In the genomic region with DNA sequence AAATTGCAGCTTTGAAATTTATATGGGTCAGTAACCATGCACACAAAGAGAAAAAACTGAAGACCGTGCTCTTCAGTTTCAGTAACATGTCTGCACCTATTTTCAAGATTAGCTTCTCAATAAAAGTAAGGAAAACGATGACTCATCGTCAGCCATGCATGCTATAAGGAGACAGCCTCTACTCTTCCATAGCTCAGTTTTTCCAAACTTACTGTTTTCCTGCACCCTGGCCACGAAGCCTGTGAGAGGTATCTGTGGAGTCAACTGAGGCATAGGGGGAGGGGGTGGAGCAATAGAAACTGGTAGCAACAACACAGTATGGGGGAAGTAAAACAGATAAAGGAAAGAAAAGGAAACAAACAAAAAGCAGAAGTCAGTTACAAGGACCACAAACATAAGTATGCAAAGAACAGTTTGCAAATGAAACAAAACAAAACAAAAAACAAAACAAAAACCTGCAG, we compare ENCODE assay signal across 1 cellular context.
TF ChIP-seq lines count a peak whose summit lies in the region.

No MANE protein-coding gene starts in this region.

TF ChIP-seq in GM12878, 131 proteins besides CTCF, POLR2A, EP300 and RAD21 (continued from another document):
- TF ChIP-seq, protein P1, sequence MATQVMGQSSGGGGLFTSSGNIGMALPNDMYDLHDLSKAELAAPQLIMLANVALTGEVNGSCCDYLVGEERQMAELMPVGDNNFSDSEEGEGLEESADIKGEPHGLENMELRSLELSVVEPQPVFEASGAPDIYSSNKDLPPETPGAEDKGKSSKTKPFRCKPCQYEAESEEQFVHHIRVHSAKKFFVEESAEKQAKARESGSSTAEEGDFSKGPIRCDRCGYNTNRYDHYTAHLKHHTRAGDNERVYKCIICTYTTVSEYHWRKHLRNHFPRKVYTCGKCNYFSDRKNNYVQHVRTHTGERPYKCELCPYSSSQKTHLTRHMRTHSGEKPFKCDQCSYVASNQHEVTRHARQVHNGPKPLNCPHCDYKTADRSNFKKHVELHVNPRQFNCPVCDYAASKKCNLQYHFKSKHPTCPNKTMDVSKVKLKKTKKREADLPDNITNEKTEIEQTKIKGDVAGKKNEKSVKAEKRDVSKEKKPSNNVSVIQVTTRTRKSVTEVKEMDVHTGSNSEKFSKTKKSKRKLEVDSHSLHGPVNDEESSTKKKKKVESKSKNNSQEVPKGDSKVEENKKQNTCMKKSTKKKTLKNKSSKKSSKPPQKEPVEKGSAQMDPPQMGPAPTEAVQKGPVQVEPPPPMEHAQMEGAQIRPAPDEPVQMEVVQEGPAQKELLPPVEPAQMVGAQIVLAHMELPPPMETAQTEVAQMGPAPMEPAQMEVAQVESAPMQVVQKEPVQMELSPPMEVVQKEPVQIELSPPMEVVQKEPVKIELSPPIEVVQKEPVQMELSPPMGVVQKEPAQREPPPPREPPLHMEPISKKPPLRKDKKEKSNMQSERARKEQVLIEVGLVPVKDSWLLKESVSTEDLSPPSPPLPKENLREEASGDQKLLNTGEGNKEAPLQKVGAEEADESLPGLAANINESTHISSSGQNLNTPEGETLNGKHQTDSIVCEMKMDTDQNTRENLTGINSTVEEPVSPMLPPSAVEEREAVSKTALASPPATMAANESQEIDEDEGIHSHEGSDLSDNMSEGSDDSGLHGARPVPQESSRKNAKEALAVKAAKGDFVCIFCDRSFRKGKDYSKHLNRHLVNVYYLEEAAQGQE (IDR thresholded peaks at IDR 0.05; ENCODE audit: low read depth, low read length) = no peak
- TF ChIP-seq RB1 (IDR thresholded peaks at IDR 0.05; ENCODE audit: borderline replicate concordance) (no peak), STAT1 (conservative IDR thresholded peaks at IDR 0.05) (no peak), CHD4 (IDR thresholded peaks at IDR 0.05) (no peak), SMAD1 (IDR thresholded peaks at IDR 0.05; ENCODE audit: low read depth, partially characterized antibody) (no peak), TARDBP (IDR thresholded peaks at IDR 0.05; ENCODE audit: borderline replicate concordance) (no peak), WRNIP1 (IDR thresholded peaks at IDR 0.05; ENCODE audit: borderline replicate concordance, low read depth, low read length) (no peak), SRF (IDR thresholded peaks at IDR 0.05; ENCODE audit: low read depth in 2 of 2, low read length in 2 of 2) (no peak), YY1 (IDR thresholded peaks at IDR 0.05; ENCODE audit: low read depth, low read length) (0 out of 2 replicates have a peak, but pooled peaks have one; percentile 23), BRCA1 (IDR thresholded peaks at IDR 0.05; ENCODE audit: low read depth, low read length) (no peak), POU2F2 (IDR thresholded peaks at IDR 0.05; ENCODE audit: borderline replicate concordance, low read depth, low read length) (no peak), SMC3 (IDR thresholded peaks at IDR 0.05; ENCODE audit: borderline replicate concordance, low read length) (no peak; the same call in 1 of the 2 replicates), RFX5 (IDR thresholded peaks at IDR 0.05; ENCODE audit: low read depth, low read length) (no peak)
- TF ChIP-seq, protein P2, sequence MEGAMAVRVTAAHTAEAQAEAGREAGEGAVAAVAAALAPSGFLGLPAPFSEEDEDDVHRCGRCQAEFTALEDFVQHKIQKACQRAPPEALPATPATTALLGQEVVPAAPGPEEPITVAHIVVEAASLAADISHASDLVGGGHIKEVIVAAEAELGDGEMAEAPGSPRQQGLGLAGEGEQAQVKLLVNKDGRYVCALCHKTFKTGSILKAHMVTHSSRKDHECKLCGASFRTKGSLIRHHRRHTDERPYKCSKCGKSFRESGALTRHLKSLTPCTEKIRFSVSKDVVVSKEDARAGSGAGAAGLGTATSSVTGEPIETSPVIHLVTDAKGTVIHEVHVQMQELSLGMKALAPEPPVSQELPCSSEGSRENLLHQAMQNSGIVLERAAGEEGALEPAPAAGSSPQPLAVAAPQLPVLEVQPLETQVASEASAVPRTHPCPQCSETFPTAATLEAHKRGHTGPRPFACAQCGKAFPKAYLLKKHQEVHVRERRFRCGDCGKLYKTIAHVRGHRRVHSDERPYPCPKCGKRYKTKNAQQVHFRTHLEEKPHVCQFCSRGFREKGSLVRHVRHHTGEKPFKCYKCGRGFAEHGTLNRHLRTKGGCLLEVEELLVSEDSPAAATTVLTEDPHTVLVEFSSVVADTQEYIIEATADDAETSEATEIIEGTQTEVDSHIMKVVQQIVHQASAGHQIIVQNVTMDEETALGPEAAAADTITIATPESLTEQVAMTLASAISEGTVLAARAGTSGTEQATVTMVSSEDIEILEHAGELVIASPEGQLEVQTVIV (IDR thresholded peaks at IDR 0.05; ENCODE audit: borderline replicate concordance, partially characterized antibody) = no peak
- TF ChIP-seq, protein P3, sequence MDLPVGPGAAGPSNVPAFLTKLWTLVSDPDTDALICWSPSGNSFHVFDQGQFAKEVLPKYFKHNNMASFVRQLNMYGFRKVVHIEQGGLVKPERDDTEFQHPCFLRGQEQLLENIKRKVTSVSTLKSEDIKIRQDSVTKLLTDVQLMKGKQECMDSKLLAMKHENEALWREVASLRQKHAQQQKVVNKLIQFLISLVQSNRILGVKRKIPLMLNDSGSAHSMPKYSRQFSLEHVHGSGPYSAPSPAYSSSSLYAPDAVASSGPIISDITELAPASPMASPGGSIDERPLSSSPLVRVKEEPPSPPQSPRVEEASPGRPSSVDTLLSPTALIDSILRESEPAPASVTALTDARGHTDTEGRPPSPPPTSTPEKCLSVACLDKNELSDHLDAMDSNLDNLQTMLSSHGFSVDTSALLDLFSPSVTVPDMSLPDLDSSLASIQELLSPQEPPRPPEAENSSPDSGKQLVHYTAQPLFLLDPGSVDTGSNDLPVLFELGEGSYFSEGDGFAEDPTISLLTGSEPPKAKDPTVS (IDR thresholded peaks at IDR 0.05; ENCODE audit: low read depth, low read length) = no peak
- TF ChIP-seq, protein P4, sequence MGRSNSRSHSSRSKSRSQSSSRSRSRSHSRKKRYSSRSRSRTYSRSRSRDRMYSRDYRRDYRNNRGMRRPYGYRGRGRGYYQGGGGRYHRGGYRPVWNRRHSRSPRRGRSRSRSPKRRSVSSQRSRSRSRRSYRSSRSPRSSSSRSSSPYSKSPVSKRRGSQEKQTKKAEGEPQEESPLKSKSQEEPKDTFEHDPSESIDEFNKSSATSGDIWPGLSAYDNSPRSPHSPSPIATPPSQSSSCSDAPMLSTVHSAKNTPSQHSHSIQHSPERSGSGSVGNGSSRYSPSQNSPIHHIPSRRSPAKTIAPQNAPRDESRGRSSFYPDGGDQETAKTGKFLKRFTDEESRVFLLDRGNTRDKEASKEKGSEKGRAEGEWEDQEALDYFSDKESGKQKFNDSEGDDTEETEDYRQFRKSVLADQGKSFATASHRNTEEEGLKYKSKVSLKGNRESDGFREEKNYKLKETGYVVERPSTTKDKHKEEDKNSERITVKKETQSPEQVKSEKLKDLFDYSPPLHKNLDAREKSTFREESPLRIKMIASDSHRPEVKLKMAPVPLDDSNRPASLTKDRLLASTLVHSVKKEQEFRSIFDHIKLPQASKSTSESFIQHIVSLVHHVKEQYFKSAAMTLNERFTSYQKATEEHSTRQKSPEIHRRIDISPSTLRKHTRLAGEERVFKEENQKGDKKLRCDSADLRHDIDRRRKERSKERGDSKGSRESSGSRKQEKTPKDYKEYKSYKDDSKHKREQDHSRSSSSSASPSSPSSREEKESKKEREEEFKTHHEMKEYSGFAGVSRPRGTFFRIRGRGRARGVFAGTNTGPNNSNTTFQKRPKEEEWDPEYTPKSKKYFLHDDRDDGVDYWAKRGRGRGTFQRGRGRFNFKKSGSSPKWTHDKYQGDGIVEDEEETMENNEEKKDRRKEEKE (IDR thresholded peaks at IDR 0.05) = no peak
- TF ChIP-seq, protein P5, sequence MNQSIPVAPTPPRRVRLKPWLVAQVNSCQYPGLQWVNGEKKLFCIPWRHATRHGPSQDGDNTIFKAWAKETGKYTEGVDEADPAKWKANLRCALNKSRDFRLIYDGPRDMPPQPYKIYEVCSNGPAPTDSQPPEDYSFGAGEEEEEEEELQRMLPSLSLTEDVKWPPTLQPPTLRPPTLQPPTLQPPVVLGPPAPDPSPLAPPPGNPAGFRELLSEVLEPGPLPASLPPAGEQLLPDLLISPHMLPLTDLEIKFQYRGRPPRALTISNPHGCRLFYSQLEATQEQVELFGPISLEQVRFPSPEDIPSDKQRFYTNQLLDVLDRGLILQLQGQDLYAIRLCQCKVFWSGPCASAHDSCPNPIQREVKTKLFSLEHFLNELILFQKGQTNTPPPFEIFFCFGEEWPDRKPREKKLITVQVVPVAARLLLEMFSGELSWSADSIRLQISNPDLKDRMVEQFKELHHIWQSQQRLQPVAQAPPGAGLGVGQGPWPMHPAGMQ (IDR thresholded peaks at IDR 0.05; ENCODE audit: borderline replicate concordance) = no peak
- TF ChIP-seq, protein P6, sequence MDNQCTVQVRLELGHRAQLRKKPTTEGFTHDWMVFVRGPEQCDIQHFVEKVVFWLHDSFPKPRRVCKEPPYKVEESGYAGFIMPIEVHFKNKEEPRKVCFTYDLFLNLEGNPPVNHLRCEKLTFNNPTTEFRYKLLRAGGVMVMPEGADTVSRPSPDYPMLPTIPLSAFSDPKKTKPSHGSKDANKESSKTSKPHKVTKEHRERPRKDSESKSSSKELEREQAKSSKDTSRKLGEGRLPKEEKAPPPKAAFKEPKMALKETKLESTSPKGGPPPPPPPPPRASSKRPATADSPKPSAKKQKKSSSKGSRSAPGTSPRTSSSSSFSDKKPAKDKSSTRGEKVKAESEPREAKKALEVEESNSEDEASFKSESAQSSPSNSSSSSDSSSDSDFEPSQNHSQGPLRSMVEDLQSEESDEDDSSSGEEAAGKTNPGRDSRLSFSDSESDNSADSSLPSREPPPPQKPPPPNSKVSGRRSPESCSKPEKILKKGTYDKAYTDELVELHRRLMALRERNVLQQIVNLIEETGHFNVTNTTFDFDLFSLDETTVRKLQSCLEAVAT (IDR thresholded peaks at IDR 0.05) = peak; percentile 71
- TF ChIP-seq, protein P7, sequence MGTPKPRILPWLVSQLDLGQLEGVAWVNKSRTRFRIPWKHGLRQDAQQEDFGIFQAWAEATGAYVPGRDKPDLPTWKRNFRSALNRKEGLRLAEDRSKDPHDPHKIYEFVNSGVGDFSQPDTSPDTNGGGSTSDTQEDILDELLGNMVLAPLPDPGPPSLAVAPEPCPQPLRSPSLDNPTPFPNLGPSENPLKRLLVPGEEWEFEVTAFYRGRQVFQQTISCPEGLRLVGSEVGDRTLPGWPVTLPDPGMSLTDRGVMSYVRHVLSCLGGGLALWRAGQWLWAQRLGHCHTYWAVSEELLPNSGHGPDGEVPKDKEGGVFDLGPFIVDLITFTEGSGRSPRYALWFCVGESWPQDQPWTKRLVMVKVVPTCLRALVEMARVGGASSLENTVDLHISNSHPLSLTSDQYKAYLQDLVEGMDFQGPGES (IDR thresholded peaks at IDR 0.05) = no peak
TF ChIP-seq in GM12878: peak in this region for 26.
